Comparison of ENCODE assay signal across 29 cellular contexts in the genomic region with DNA sequence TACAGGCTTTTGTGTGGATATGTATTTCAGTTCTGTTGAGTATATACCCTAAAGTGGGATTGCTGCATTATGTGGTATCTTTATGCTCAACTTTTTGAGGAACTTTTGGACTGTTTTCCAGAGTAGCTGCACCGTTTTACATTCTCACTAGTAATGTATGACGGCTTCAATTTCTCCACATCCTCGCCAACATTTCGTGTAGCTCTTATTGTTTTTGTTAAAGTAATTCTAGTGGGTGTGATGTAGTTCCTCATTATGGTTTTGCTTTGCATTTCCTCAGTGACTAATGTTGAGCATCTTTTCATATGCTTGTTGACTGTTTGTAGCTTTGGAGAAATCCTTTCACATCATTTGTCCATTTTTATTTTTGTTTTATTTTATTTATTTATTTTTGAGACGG. TPM values are rescaled to one million over a fixed set of nuclear protein-coding genes. Genes with fewer than 3 reads are reported as not detected.
A peak's percentile ranks its signal among the peaks of the same experiment; 100 is the strongest.
DNase-seq lines count a peak whose midpoint lies in the region; ATAC-seq and TF ChIP-seq lines count a peak whose summit lies in the region.
"Had no signal": no experiment of that assay in that cellular context is flagged by ENCODE, and none has a peak within 500 bp of the region (broad histone marks: within the 10 kb centered on the region; RNA-seq: fewer than 3 reads in every experiment).

No MANE protein-coding gene starts in this region.

- TF ChIP-seq CTCF in HFFc6 (IDR thresholded peaks at IDR 0.05) (no peak), nephron (IDR thresholded peaks at IDR 0.05; ENCODE audit: unreplicated experiment in 3 of 3) (no peak)

- H3K27me3 Mint-ChIP-seq in HFFc6 (ENCODE audit: insufficient read depth): peaks cover 3% of the 10 kb centered on the region
- no peaks in the 10 kb centered on the region for H3K27me3 Mint-ChIP-seq in nephron (ENCODE audit: low read depth)
- H3K27me3 Mint-ChIP-seq in stimulated activated naive CD8-positive, alpha-beta T cell treated with anti-CD3 and anti-CD28 coated beads, Interleukin-15, amount 100 ng/mL, for 72 hours: no peaks in the 10 kb centered on the region
- H3K27me3 Mint-ChIP-seq: activated CD4-positive, alpha-beta memory T cell treated with anti-CD3 and anti-CD28 coated beads, Interleukin-2, amount 10 ng/mL, durations not matched to agents 7 days and 5 days; activated naive CD4-positive, alpha-beta T cell treated with anti-CD3 and anti-CD28 coated beads, Interleukin-2, amount 10 ng/mL, durations not matched to agents 7 days and 5 days; naive thymus-derived CD8-positive, alpha-beta T cell; T-helper 17 cell had no signal

- H3K27ac Mint-ChIP-seq in HFFc6: peak overlapping the region; percentile 58; the same call in 1 of the 2 replicates
- H3K27ac Mint-ChIP-seq in nephron: no peak overlapping the region
- H3K27ac Mint-ChIP-seq in stimulated activated naive CD8-positive, alpha-beta T cell treated with anti-CD3 and anti-CD28 coated beads, Interleukin-15, amount 100 ng/mL, for 72 hours: peak overlapping the region in 1 of 2 donors; percentile 46
- H3K27ac Mint-ChIP-seq: activated CD4-positive, alpha-beta memory T cell treated with anti-CD3 and anti-CD28 coated beads, Interleukin-2, amount 10 ng/mL, durations not matched to agents 7 days and 5 days; activated naive CD4-positive, alpha-beta T cell treated with anti-CD3 and anti-CD28 coated beads, Interleukin-2, amount 10 ng/mL, durations not matched to agents 7 days and 5 days had no signal

- peak overlapping the region in 5 of 11 experiments; percentile 19 to 74 (median 61); a peak in 10 of 22 replicates for H3K27ac ChIP-seq in BLaER1 treated with 17β-estradiol and CSF1 and Interleukin-3, amounts not matched to agents 10 nM and 100 nM
- H3K27ac ChIP-seq: BLaER1, breast epithelium, gastroesophageal sphincter, lower lobe of right lung, suprapubic skin, upper lobe of left lung had no signal

- H3K4me3 Mint-ChIP-seq in HFFc6 (no peak overlapping the region), nephron (peak overlapping the region; percentile 14 to 59 (median 20))
- H3K4me3 Mint-ChIP-seq in stimulated activated naive CD8-positive, alpha-beta T cell treated with anti-CD3 and anti-CD28 coated beads, Interleukin-15, amount 100 ng/mL, for 72 hours: no peak overlapping the region
- H3K4me3 Mint-ChIP-seq: activated CD4-positive, alpha-beta memory T cell treated with anti-CD3 and anti-CD28 coated beads, Interleukin-2, amount 10 ng/mL, durations not matched to agents 7 days and 5 days; activated naive CD4-positive, alpha-beta T cell treated with anti-CD3 and anti-CD28 coated beads, Interleukin-2, amount 10 ng/mL, durations not matched to agents 7 days and 5 days had no signal

- no peaks in the 10 kb centered on the region for H3K27me3 ChIP-seq in BLaER1 treated with 17β-estradiol and CSF1 and Interleukin-3, amounts not matched to agents 10 nM and 100 nM
- H3K27me3 ChIP-seq: BLaER1, breast epithelium, gastroesophageal sphincter, suprapubic skin, upper lobe of left lung had no signal

- DNase-seq in HFFc6 (no peak), SIG-M5 (lab: John Stamatoyannopoulos, UW) (peak; percentile 24), DMS53 (lab: John Stamatoyannopoulos, UW) (no peak), cortex of kidney (lab: John Stamatoyannopoulos, UW) (no peak), pons (ENCODE audit: low spot score) (no peak)
- no peak for DNase-seq in stimulated activated naive CD8-positive, alpha-beta T cell treated with anti-CD3 and anti-CD28 coated beads, Interleukin-15, amount 100 ng/mL, for 72 hours
- DNase-seq: ACHN; activated CD4-positive, alpha-beta memory T cell treated with anti-CD3 and anti-CD28 coated beads, Interleukin-2, amount 10 ng/mL, durations not matched to agents 7 days and 5 days; activated CD8-positive, alpha-beta memory T cell treated with anti-CD3 and anti-CD28 coated beads, Interleukin-2, amount 50 U/mL, for 4 hours; activated naive CD4-positive, alpha-beta T cell treated with anti-CD3 and anti-CD28 coated beads, Interleukin-2, amount 10 ng/mL, durations not matched to agents 7 days and 5 days; DND-41; effector CD4-positive, alpha-beta T cell; KG1; kidney glomerular epithelial cell; lower lobe of right lung; naive thymus-derived CD8-positive, alpha-beta T cell; NCI-H1694; NCI-H2171; stimulated activated CD4-positive, alpha-beta T cell treated with anti-CD3 and anti-CD28 coated beads, Interleukin-15, amount 100 ng/mL, for 24 hours; stimulated activated CD4-positive, alpha-beta T cell treated with anti-CD3 and anti-CD28 coated beads, Interleukin-4, amount 100 ng/mL, for 4 hours; T-helper 17 cell; upper lobe of left lung had no signal

- H3K4me1 ChIP-seq in BLaER1 treated with 17β-estradiol and CSF1 and Interleukin-3, amounts not matched to agents 10 nM and 100 nM: peaks cover 16 to 80% (median 38%) of the 10 kb centered on the region in 10 experiments

- H3K4me3 ChIP-seq in BLaER1 treated with 17β-estradiol and CSF1 and Interleukin-3, amounts not matched to agents 10 nM and 100 nM: 0 out of 20 replicates have a peak overlapping the region, but pooled peaks of 1 of the 10 experiments have one; percentile 7
- H3K4me3 ChIP-seq: BLaER1, breast epithelium, gastroesophageal sphincter, lower lobe of right lung, suprapubic skin, upper lobe of left lung had no signal

- H3K9ac ChIP-seq in BLaER1 treated with 17β-estradiol and CSF1 and Interleukin-3, amounts not matched to agents 10 nM and 100 nM: 0 out of 22 replicates have a peak overlapping the region, but pooled peaks of 1 of the 11 experiments have one; percentile 3
- H3K9ac ChIP-seq: BLaER1 had no signal

- H4K20me1 ChIP-seq in BLaER1 treated with 17β-estradiol and CSF1 and Interleukin-3, amounts not matched to agents 10 nM and 100 nM: peaks cover 8 to 29% (median 21%) of the 10 kb centered on the region in 11 experiments; a peak in 12 of 22 replicates

- H3K4me1 Mint-ChIP-seq in HFFc6 (ENCODE audit: low read depth) (peaks cover 69% of the 10 kb centered on the region), nephron (peaks cover 18% of the 10 kb centered on the region)
- peaks cover 44% of the 10 kb centered on the region for H3K4me1 Mint-ChIP-seq in stimulated activated naive CD8-positive, alpha-beta T cell treated with anti-CD3 and anti-CD28 coated beads, Interleukin-15, amount 100 ng/mL, for 72 hours

- H3K36me3 ChIP-seq in BLaER1 treated with 17β-estradiol and CSF1 and Interleukin-3, amounts not matched to agents 10 nM and 100 nM: peaks cover 0 to 45% (median 21%) of the 10 kb centered on the region in 11 experiments; a peak in 17 of 22 replicates
- H3K36me3 ChIP-seq: breast epithelium, suprapubic skin had no signal

- peaks cover 0 to 16% (median 13%) of the 10 kb centered on the region in 11 experiments; a peak in 19 of 22 replicates for H3K9me3 ChIP-seq in BLaER1 treated with 17β-estradiol and CSF1 and Interleukin-3, amounts not matched to agents 10 nM and 100 nM (replicated peaks in 1 of 11)
- H3K9me3 ChIP-seq: breast epithelium, gastroesophageal sphincter, lower lobe of right lung, suprapubic skin, upper lobe of left lung had no signal

- H3K9me3 Mint-ChIP-seq in HFFc6: peaks cover 4% of the 10 kb centered on the region; the same call in 1 of the 2 replicates
- no peaks in the 10 kb centered on the region for H3K9me3 Mint-ChIP-seq in nephron
- H3K9me3 Mint-ChIP-seq in stimulated activated naive CD8-positive, alpha-beta T cell treated with anti-CD3 and anti-CD28 coated beads, Interleukin-15, amount 100 ng/mL, for 72 hours: peaks cover 0 to 5% of the 10 kb centered on the region in 2 donors
- H3K9me3 Mint-ChIP-seq: activated CD4-positive, alpha-beta memory T cell treated with anti-CD3 and anti-CD28 coated beads, Interleukin-2, amount 10 ng/mL, durations not matched to agents 7 days and 5 days; activated naive CD4-positive, alpha-beta T cell treated with anti-CD3 and anti-CD28 coated beads, Interleukin-2, amount 10 ng/mL, durations not matched to agents 7 days and 5 days; naive thymus-derived CD8-positive, alpha-beta T cell had no signal

- peak overlapping the region in 6 of 11 experiments; percentile 11 to 89 (median 66); a peak in 11 of 22 replicates for H3K4me2 ChIP-seq in BLaER1 treated with 17β-estradiol and CSF1 and Interleukin-3, amounts not matched to agents 10 nM and 100 nM
- H3K4me2 ChIP-seq: BLaER1 had no signal

- H3K36me3 Mint-ChIP-seq in HFFc6 (ENCODE audit: low read depth) (peaks cover 44% of the 10 kb centered on the region), nephron (ENCODE audit: low read depth) (peaks cover 22% of the 10 kb centered on the region)

- ATAC-seq in stimulated activated naive CD8-positive, alpha-beta T cell treated with anti-CD3 and anti-CD28 coated beads, Interleukin-15, amount 100 ng/mL, for 72 hours: no peak
- ATAC-seq: gastroesophageal sphincter; lower lobe of right lung; naive thymus-derived CD8-positive, alpha-beta T cell; SK-N-SH treated with all-trans-retinoic acid at 6 μM for 48 hours; T-helper 17 cell had no signal

RNA-seq across cellular contexts. Expression of gene STMP1, which starts 4.5 kb away (rescaled TPM):
- total RNA-seq in HFFc6 (2021; fragmentation: NEBNext Ultra II Directional; extraction: Animal tissue kit (Norgen Biotek cat#: 25700)): 10 to 100 TPM; 40.0 to 58.1 (median 51.7) TPM

Comparison
In these comparisons a context has a peak if more than half of its experiments do, and no peak if none do; other contexts are left out.
1. H3K4me3 Mint-ChIP-seq: peak in nephron (3 of 3); none in HFFc6 (single experiment) and stimulated activated naive CD8-positive, alpha-beta T cell treated with anti-CD3 and anti-CD28 coated beads, Interleukin-15, amount 100 ng/mL, for 72 hours (0 of 2).